In genomic region chr3:10940106-10940505, GRCh38 we compare ENCODE assay signal across 30 cellular contexts. TPM values are rescaled to one million over a fixed set of nuclear protein-coding genes. Genes with fewer than 3 reads are reported as not detected.
"Had no signal": no experiment of that assay in that cellular context is flagged by ENCODE, and none has a peak within 500 bp of the region (broad histone marks: within the 10 kb centered on the region; RNA-seq: fewer than 3 reads in every experiment).

No MANE protein-coding gene starts in this region.

- H3K9me3 ChIP-seq: SJCRH30 had no signal

- H3K4me3 ChIP-seq: cardiac muscle cell, SJCRH30 had no signal

- H3K36me3 ChIP-seq: brain microvascular endothelial cell, cardiac muscle cell, SJCRH30 had no signal

- DNase-seq: activated CD4-positive, alpha-beta T cell treated with anti-CD3 and anti-CD28 coated beads for 1 hour; activated CD4-positive, alpha-beta T cell treated with anti-CD3 and anti-CD28 coated beads, Interleukin-2, amount 10 ng/mL, durations not matched to agents 24 days and 14 days; activated CD4-positive, alpha-beta T cell treated with anti-CD3 and anti-CD28 coated beads, Interleukin-2, amount 50 U/mL, for 48 hours; activated CD8-positive, alpha-beta memory T cell treated with anti-CD3 and anti-CD28 coated beads, Interleukin-2, amount 10 ng/mL, durations not matched to agents 7 days and 5 days; activated gamma-delta T cell; activated naive CD4-positive, alpha-beta T cell treated with anti-CD3 and anti-CD28 coated beads for 36 hours; activated T-cell treated with anti-CD3 and anti-CD28 coated beads, Interleukin-2, amount 50 U/mL, for 4 hours; amygdala; brain microvascular endothelial cell; IMR-90; Kasumi-1; KBM-7; NCI-H1092; NCI-H1417; NCI-H1930; NCI-H2171 treated with DMSO at 0.1 percent for 48 hours; NCI-H345; NCI-H510A; NCI-H526 treated with DMSO at 0.1 percent for 48 hours; NCI-H82; Right ventricle myocardium superior; RPMI8226; SJCRH30; SW 1271 had no signal

- ATAC-seq: activated CD8-positive, alpha-beta memory T cell treated with anti-CD3 and anti-CD28 coated beads, Interleukin-2, amount 10 ng/mL, durations not matched to agents 7 days and 5 days; activated T-cell treated with anti-CD3 and anti-CD28 coated beads, Interleukin-2, amount 50 U/mL, for 4 hours; Panc1; SK-N-SH treated with all-trans-retinoic acid at 6 μM for 48 hours; WTC11 had no signal

- H3K27me3 ChIP-seq: brain microvascular endothelial cell, cardiac muscle cell, SJCRH30 had no signal

- H3K27ac ChIP-seq: brain microvascular endothelial cell, cardiac muscle cell, SJCRH30 had no signal

RNA-seq across cellular contexts. Expression of gene SLC6A1, which starts 52.4 kb away (rescaled TPM):
- total RNA-seq: activated CD4-positive, alpha-beta T cell treated with anti-CD3 and anti-CD28 coated beads, Interleukin-2, amount 10 ng/mL, durations not matched to agents 24 days and 14 days; activated CD8-positive, alpha-beta memory T cell treated with anti-CD3 and anti-CD28 coated beads, Interleukin-2, amount 10 ng/mL, durations not matched to agents 7 days and 5 days; activated naive CD4-positive, alpha-beta T cell treated with anti-CD3 and anti-CD28 coated beads for 36 hours; activated T-cell treated with anti-CD3 and anti-CD28 coated beads, Interleukin-2, amount 50 U/mL, for 4 hours; cardiac muscle cell; IMR-90; OCI-LY7; SJCRH30; T-helper 1 cell treated with Interleukin-12 subunit alpha and Interleukin-12 subunit beta and Interleukin-4 antibody, amounts not matched to agents 30 ng/mL and 1 ng/mL, for 36 hours had no signal
- polyA plus RNA-seq: cardiac muscle cell had no signal
